In genomic region chr13:106182404-106182803, GRCh38 we compare ENCODE assay signal across 1 cellular context.
TF ChIP-seq lines count a peak whose summit lies in the region.

No MANE protein-coding gene starts in this region.

TF ChIP-seq in GM23338, 12 proteins besides CTCF, POLR2A, EP300 and RAD21:
- TF ChIP-seq ZNF462 (CRISPR knock-in tag; IDR thresholded peaks at IDR 0.05) (no peak), NANOG (IDR thresholded peaks at IDR 0.05; ENCODE audit: borderline replicate concordance) (no peak), CREB1 (CRISPR knock-in tag; IDR thresholded peaks at IDR 0.05; ENCODE audit: low read depth) (no peak), POLR2AphosphoS5 (IDR thresholded peaks at IDR 0.05; ENCODE audit: low read depth) (no peak), ZNF114 (CRISPR knock-in tag; IDR thresholded peaks at IDR 0.05) (no peak), STAT1 (IDR thresholded peaks at IDR 0.05; ENCODE audit: unreplicated experiment) (no peak), EZH2 (IDR thresholded peaks at IDR 0.05; ENCODE audit: low read depth, unreplicated experiment) (no peak), ETS1 (IDR thresholded peaks at IDR 0.05) (no peak), REST (IDR thresholded peaks at IDR 0.05; ENCODE audit: unreplicated experiment) (no peak), ZNF331 (CRISPR knock-in tag; IDR thresholded peaks at IDR 0.05; ENCODE audit: low read depth) (no peak), EZH2phosphoT487 (IDR thresholded peaks at IDR 0.05; ENCODE audit: unreplicated experiment) (no peak), JUNB (IDR thresholded peaks at IDR 0.05; ENCODE audit: unreplicated experiment) (no peak)
